1 cellular context compared by ENCODE assay signal in genomic region chr1:151011154-151011850, GRCh38.
TF ChIP-seq lines count a peak whose summit lies in the region.

No MANE protein-coding gene starts in this region.

TF ChIP-seq in A549, 52 proteins besides CTCF, POLR2A, EP300 and RAD21:
- no peak for TF ChIP-seq FOSB (CRISPR knock-in tag; IDR thresholded peaks at IDR 0.05)
- TF ChIP-seq KDM5A (IDR thresholded peaks at IDR 0.05) = no peak
- TF ChIP-seq MAX (IDR thresholded peaks at IDR 0.05) = no peak
- no peak for TF ChIP-seq HES2 (IDR thresholded peaks at IDR 0.05)
- no peak for TF ChIP-seq FOSL2 (IDR thresholded peaks at IDR 0.05)
- peak; percentile 52 for TF ChIP-seq FOSL2 (CRISPR knock-in tag; IDR thresholded peaks at IDR 0.05)
- no peak for TF ChIP-seq POLR2AphosphoS2 (conservative IDR thresholded peaks at IDR 0.05; ENCODE audit: low read length)
- no peak for TF ChIP-seq NPAS2 (CRISPR knock-in tag; IDR thresholded peaks at IDR 0.05; ENCODE audit: borderline replicate concordance)
